28 cellular contexts compared by ENCODE assay signal in the genomic region with DNA sequence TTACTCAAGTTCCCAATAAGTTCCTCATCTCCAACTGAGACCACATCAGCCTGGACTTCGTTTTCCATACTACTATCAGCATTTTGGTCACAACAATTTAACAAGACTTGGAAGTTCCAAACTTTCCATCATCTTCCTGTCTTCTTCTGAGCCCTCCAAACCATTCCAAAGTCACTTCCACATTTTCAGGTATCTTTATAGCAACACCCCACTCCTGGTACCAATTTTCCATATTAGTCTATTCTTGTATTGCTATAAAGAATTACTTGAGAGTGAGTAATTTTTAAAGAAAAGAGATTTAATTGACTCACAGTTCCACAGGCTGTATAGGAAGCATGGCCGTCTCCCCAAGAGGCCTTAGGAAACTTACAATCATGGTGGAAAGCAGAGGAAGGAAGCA.
"Had no signal": no experiment of that assay in that cellular context is flagged by ENCODE, and none has a peak within 500 bp of the region (broad histone marks: within the 10 kb centered on the region; RNA-seq: fewer than 3 reads in every experiment).

No MANE protein-coding gene starts in this region.

- DNase-seq: naive thymus-derived CD4-positive, alpha-beta T cell; natural killer cell; occipital lobe; ovary; posterior cingulate gyrus; psoas muscle; right cardiac atrium; spleen; stimulated activated CD4-positive, alpha-beta T cell treated with anti-CD3 and anti-CD28 coated beads, Interleukin-12 subunit alpha, Interleukin-12 subunit beta, amount 100 ng/mL, for 4 hours; stimulated activated CD4-positive, alpha-beta T cell treated with anti-CD3 and anti-CD28 coated beads, Interleukin-1b, Interleukin-23, amount 100 ng/mL, for 48 hours; stimulated activated CD4-positive, alpha-beta T cell treated with anti-CD3 and anti-CD28 coated beads, Interleukin-4, amount 100 ng/mL, for 1 hour; stimulated activated CD4-positive, alpha-beta T cell treated with anti-CD3 and anti-CD28 coated beads, Interleukin-4, amount 100 ng/mL, for 4 hours; stimulated activated CD8-positive, alpha-beta memory T cell treated with anti-CD3 and anti-CD28 coated beads, Interleukin-4, amount 100 ng/mL, for 48 hours; stimulated activated naive CD4-positive, alpha-beta T cell; stimulated activated naive CD8-positive, alpha-beta T cell treated with anti-CD3 and anti-CD28 coated beads, Interleukin-15, amount 100 ng/mL, for 72 hours; stimulated activated naive CD8-positive, alpha-beta T cell treated with anti-CD3 and anti-CD28 coated beads, Interleukin-15, Interleukin-2, amounts not matched to agents 100 U/mL and 50 U/mL, for 24 hours; thyroid gland; trophoblast cell; upper lobe of left lung had no signal

- H3K27ac ChIP-seq: neural progenitor cell, ovary, parathyroid adenoma, psoas muscle, skin epidermis, spleen, thoracic aorta, thyroid gland, tibial nerve, upper lobe of left lung had no signal

- H3K4me3 ChIP-seq: neural progenitor cell, ovary, psoas muscle, skin epidermis, smooth muscle cell, spleen, thoracic aorta, thyroid gland, tibial nerve, upper lobe of left lung had no signal

- H3K9ac ChIP-seq: neural progenitor cell, parathyroid adenoma had no signal

- H3K9me3 ChIP-seq: ovary, thyroid gland had no signal

- H3K4me1 ChIP-seq: neural progenitor cell, parathyroid adenoma, psoas muscle, spleen, thyroid gland, tibial nerve, upper lobe of left lung had no signal

- H3K79me2 ChIP-seq: parathyroid adenoma had no signal

- H3K4me2 ChIP-seq: neural progenitor cell, smooth muscle cell had no signal

- H2AFZ ChIP-seq: neural progenitor cell, parathyroid adenoma had no signal

- H3K27me3 ChIP-seq: neural progenitor cell, ovary, spleen, thyroid gland, tibial nerve, upper lobe of left lung had no signal

- H3K36me3 ChIP-seq: neural progenitor cell, ovary, spleen, thoracic aorta, thyroid gland, tibial nerve, upper lobe of left lung had no signal

- FAIRE-seq: urothelium cell line had no signal

- ATAC-seq: naive thymus-derived CD4-positive, alpha-beta T cell; natural killer cell; psoas muscle; right cardiac atrium; sciatic nerve; stimulated activated memory B cell treated with anti-CD40 and anti-IgM and Interleukin-4, amounts not matched to agents 10 μg/mL and 1 μg/mL and 100 μg/mL, for 72 hours; stimulated activated naive CD8-positive, alpha-beta T cell treated with anti-CD3 and anti-CD28 coated beads, Interleukin-15, amount 100 ng/mL, for 72 hours; stimulated activated naive CD8-positive, alpha-beta T cell treated with anti-CD3 and anti-CD28 coated beads, Interleukin-15, Interleukin-2, amounts not matched to agents 100 U/mL and 50 U/mL, for 24 hours had no signal
